ENCODE assay signal across 7 cellular contexts in the genomic region with DNA sequence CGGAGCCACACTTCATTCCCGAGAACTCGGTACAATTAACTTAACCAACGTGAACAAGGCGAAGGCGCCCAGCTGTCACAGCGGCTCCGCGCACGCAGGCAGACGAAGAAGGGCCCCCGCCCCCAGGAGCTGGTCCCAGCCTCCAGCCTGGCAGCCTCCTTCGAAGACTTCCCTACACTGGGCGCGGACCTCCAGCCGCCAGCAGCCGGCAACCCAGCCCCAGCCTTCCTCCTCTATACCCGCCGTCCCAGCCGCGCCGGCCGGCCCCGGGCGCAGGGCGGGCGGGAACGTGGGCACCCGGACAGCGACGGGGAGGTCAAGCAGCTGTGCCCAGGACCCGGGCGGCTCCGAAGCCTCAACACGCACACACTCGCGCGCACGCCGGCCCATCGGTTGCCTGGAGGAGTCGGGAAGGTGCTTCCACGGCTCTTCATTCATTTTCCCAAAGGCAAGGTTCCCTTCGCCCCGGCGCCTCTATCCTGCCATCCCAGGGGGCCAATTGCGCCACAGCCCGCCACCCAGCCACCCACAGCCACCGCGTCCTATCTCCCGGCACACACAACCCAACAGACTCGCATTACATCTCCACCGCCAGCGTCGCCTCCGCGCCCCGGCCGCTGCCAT. TPM values are rescaled to one million over a fixed set of nuclear protein-coding genes. Genes with fewer than 3 reads are reported as not detected.
DNase-seq lines count a peak whose midpoint lies in the region; ATAC-seq and TF ChIP-seq lines count a peak whose summit lies in the region.

No MANE protein-coding gene starts in this region.

- peaks cover 48% of the 10 kb centered on the region for H3K27me3 Mint-ChIP-seq in GM23338 (ENCODE audit: insufficient read depth, low read depth, poor library complexity)
- peaks cover 67% of the 10 kb centered on the region for H3K27me3 Mint-ChIP-seq in activated CD4-positive, alpha-beta memory T cell treated with anti-CD3 and anti-CD28 coated beads, Interleukin-2, amount 10 ng/mL, durations not matched to agents 7 days and 5 days

- WGBS in heart left ventricle, 4 donors: 1 to 5% (median 3%) methylated on average over 32 to 59 of the region's 59 CpGs

- POLR2A ChIA-PET in activated CD4-positive, alpha-beta memory T cell treated with anti-CD3 and anti-CD28 coated beads, Interleukin-2, amount 10 ng/mL, durations not matched to agents 7 days and 5 days (lab: Charles Lee): no interaction called here

- no peak overlapping the region for H3K27ac ChIP-seq in GM23338 (ENCODE audit: low read depth)
- H3K27ac ChIP-seq in heart left ventricle: peak overlapping the region in 10 of 12 donors; percentile 66 to 95 (median 80)

- peaks cover 3% of the 10 kb centered on the region; the same call in 1 of the 3 replicates for H3K36me3 Mint-ChIP-seq in GM23338 (ENCODE audit: low read depth)
- H3K36me3 Mint-ChIP-seq in activated CD4-positive, alpha-beta memory T cell treated with anti-CD3 and anti-CD28 coated beads, Interleukin-2, amount 10 ng/mL, durations not matched to agents 7 days and 5 days (ENCODE audit: low read depth): no peaks in the 10 kb centered on the region

- CTCF ChIA-PET in activated CD4-positive, alpha-beta memory T cell treated with anti-CD3 and anti-CD28 coated beads, Interleukin-2, amount 10 ng/mL, durations not matched to agents 7 days and 5 days (lab: Charles Lee): interaction anchor here (0.6 kb wide), 2 partner anchors 305 to 372 kb away, joined by 3 to 4 read pairs; no protein-coding TSS in a partner anchor

- DNase-seq in GM23338 (ENCODE audit: low spot score): peak; percentile 72
- DNase-seq in activated CD4-positive, alpha-beta memory T cell treated with anti-CD3 and anti-CD28 coated beads, Interleukin-2, amount 10 ng/mL, durations not matched to agents 7 days and 5 days: no peak
- DNase-seq in heart left ventricle: peak; percentile 37 to 74 (median 54)
- DNase-seq in posterior cingulate gyrus: peak in 9 of 10 donors; percentile 29 to 94 (median 64)
- no peak for DNase-seq in SKM-1 (lab: John Stamatoyannopoulos, UW; ENCODE audit: unreplicated experiment)
- DNase-seq in stimulated activated CD4-positive, alpha-beta T cell treated with anti-CD3 and anti-CD28 coated beads, Interleukin-4, amount 100 ng/mL, for 4 hours: no peak

- H3K4me3 Mint-ChIP-seq in GM23338: peak overlapping the region; percentile 86
- peak overlapping the region; percentile 37 for H3K4me3 Mint-ChIP-seq in activated CD4-positive, alpha-beta memory T cell treated with anti-CD3 and anti-CD28 coated beads, Interleukin-2, amount 10 ng/mL, durations not matched to agents 7 days and 5 days

- H3K27ac Mint-ChIP-seq in GM23338: no peak overlapping the region
- no peak overlapping the region for H3K27ac Mint-ChIP-seq in activated CD4-positive, alpha-beta memory T cell treated with anti-CD3 and anti-CD28 coated beads, Interleukin-2, amount 10 ng/mL, durations not matched to agents 7 days and 5 days

- peaks cover 10% of the 10 kb centered on the region; the same call in 1 of the 2 replicates for H3F3A ChIP-seq in GM23338 (replicated peaks; ENCODE audit: low read depth)

- no peaks in the 10 kb centered on the region for H3K9me2 ChIP-seq in GM23338 (ENCODE audit: insufficient read depth)

- H3K4me1 ChIP-seq in GM23338 (ENCODE audit: insufficient read depth): peaks cover 9% of the 10 kb centered on the region
- peaks cover 0 to 52% (median 22%) of the 10 kb centered on the region in 12 donors for H3K4me1 ChIP-seq in heart left ventricle

- no peak for TF ChIP-seq CTCF in GM23338 (conservative IDR thresholded peaks at IDR 0.05; ENCODE audit: low read depth in 2 of 2)
- no peak for TF ChIP-seq CTCF in heart left ventricle (IDR thresholded peaks at IDR 0.05)

- H3K27me3 ChIP-seq in GM23338 (ENCODE audit: insufficient read depth): peaks cover 49% of the 10 kb centered on the region
- H3K27me3 ChIP-seq in heart left ventricle: peaks cover 0 to 57% (median 8%) of the 10 kb centered on the region in 9 donors

- peaks cover 7% of the 10 kb centered on the region; the same call in 1 of the 2 replicates for H4K20me1 ChIP-seq in GM23338 (replicated peaks; ENCODE audit: insufficient read depth)

- H3K4me1 Mint-ChIP-seq in GM23338: peaks cover 20% of the 10 kb centered on the region
- peaks cover 1% of the 10 kb centered on the region for H3K4me1 Mint-ChIP-seq in activated CD4-positive, alpha-beta memory T cell treated with anti-CD3 and anti-CD28 coated beads, Interleukin-2, amount 10 ng/mL, durations not matched to agents 7 days and 5 days

- H3K4me2 ChIP-seq in GM23338: peak overlapping the region; percentile 98

- H3K36me3 ChIP-seq in GM23338 (ENCODE audit: insufficient read depth): no peaks in the 10 kb centered on the region
- H3K36me3 ChIP-seq in heart left ventricle: no peaks in the 10 kb centered on the region

- TF ChIP-seq POLR2A in heart left ventricle (IDR thresholded peaks at IDR 0.05): no peak

- peaks cover 0 to 5% (median 0%) of the 10 kb centered on the region in 12 donors for H3K9me3 ChIP-seq in heart left ventricle

- H3K4me3 ChIP-seq in GM23338: peak overlapping the region; percentile 85
- H3K4me3 ChIP-seq in heart left ventricle: peak overlapping the region; percentile 29 to 83 (median 64)

- H3K9me3 Mint-ChIP-seq in GM23338: peaks cover 7% of the 10 kb centered on the region; the same call in 1 of the 3 replicates
- H3K9me3 Mint-ChIP-seq in activated CD4-positive, alpha-beta memory T cell treated with anti-CD3 and anti-CD28 coated beads, Interleukin-2, amount 10 ng/mL, durations not matched to agents 7 days and 5 days: no peaks in the 10 kb centered on the region

- ATAC-seq in GM23338 (peak; percentile 45), heart left ventricle (peak in 3 of 4 donors; percentile 44 to 61 (median 53)), GM18502 (IDR thresholded peaks at IDR 0.05; ENCODE audit: poor library complexity, unreplicated experiment) (no peak)

- H2AFZ ChIP-seq in GM23338: no peak overlapping the region

- peaks cover 21% of the 10 kb centered on the region for H3K79me2 ChIP-seq in GM23338 (replicated peaks; ENCODE audit: insufficient read depth)

- intact Hi-C loops in heart left ventricle (cut with DNase I): loop anchor here in 4 of 10 donors (2.0 to 10.0 kb wide), 5 partner anchors 61 to 156 kb away; no protein-coding TSS in a partner anchor
- intact Hi-C loops in posterior cingulate gyrus (cut with DNase I): loop anchor here (5.0 kb wide), 1 partner anchor 94 kb away; no protein-coding TSS in a partner anchor

TF ChIP-seq in GM23338, 12 proteins besides CTCF, POLR2A, EP300 and RAD21 (continues in another document):
- TF ChIP-seq CREB1 (CRISPR knock-in tag; IDR thresholded peaks at IDR 0.05; ENCODE audit: low read depth): no peak
- TF ChIP-seq ZNF331 (CRISPR knock-in tag; IDR thresholded peaks at IDR 0.05; ENCODE audit: low read depth): no peak
- no peak for TF ChIP-seq ZNF114 (CRISPR knock-in tag; IDR thresholded peaks at IDR 0.05)
- peak; percentile 45 for TF ChIP-seq EZH2 (IDR thresholded peaks at IDR 0.05; ENCODE audit: low read depth, unreplicated experiment)
- no peak for TF ChIP-seq EZH2phosphoT487 (IDR thresholded peaks at IDR 0.05; ENCODE audit: unreplicated experiment)

RNA-seq across cellular contexts. Expression of a gene that starts 1.6 kb away (rescaled TPM):
- total RNA-seq in GM23338 (2014; rRNA removed; shearing (Covaris generic)): 10.9 and 11.2 TPM in 2 replicates
- polyA plus RNA-seq in GM23338 (2016; fragmentation: Nextera tagmentation; extraction: Ambion mirVana) (2.6 and 2.7 TPM in 2 replicates), heart left ventricle (1 to 10 TPM in 1 of 2 donors, under 1 TPM in 1; 0.88 to 3.1 TPM)
- under 1 TPM; 0.10 to 0.20 TPM for total RNA-seq in activated CD4-positive, alpha-beta memory T cell treated with anti-CD3 and anti-CD28 coated beads, Interleukin-2, amount 10 ng/mL, durations not matched to agents 7 days and 5 days
- 10 to 100 TPM in 2 of 9 donors, 1 to 10 TPM in 7; 3.4 to 27.1 (median 4.2) TPM for total RNA-seq in heart left ventricle

Comparison
In these comparisons a context has a peak if more than half of its experiments do, and no peak if none do; other contexts are left out.
1. DNase-seq: peak in GM23338 (single experiment), heart left ventricle (5 of 5) and posterior cingulate gyrus (9 of 10); none in activated CD4-positive, alpha-beta memory T cell treated with anti-CD3 and anti-CD28 coated beads, Interleukin-2, amount 10 ng/mL, durations not matched to agents 7 days and 5 days (single experiment), SKM-1 (single experiment) and stimulated activated CD4-positive, alpha-beta T cell treated with anti-CD3 and anti-CD28 coated beads, Interleukin-4, amount 100 ng/mL, for 4 hours (0 of 2).